In the genomic region with DNA sequence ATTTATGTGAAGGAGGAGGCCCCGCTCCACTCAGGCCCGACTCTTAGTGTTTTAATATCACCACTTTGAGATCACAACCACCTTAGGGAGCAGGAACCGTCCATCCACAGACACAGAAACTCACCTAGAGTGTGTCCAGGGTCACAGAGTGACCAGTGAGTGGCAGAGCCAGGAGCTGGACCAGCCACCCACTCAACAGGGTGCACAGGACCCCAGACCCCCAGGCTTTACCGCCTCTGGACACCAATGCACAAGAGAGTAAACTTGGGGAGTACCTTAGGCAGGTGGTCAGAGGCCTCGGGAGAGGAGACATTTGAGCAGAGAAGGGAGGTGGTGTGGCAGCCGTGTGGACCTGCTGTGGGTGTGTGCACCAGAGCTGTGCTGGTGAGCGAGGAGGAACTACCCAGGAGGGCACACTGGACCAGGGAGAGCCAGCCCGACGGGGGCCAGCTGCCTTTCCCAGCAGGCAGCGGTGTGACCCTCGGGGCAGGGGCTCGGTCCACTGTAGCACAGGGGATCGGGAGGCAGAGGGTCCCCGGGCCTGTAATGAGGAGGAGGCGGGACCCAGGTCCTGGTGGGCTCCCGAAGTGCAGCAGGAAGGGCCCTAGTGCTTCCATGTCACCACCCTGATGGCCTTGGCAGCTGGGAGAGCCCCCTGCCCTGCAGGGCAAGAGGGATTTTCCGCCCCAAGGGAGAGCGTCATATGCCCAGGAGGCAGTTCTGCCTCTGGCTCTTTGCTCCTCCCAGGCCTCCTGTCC, we compare ENCODE assay signal across 2 cellular contexts.
TF ChIP-seq lines count a peak whose summit lies in the region.

No MANE protein-coding gene starts in this region.

TF ChIP-seq in WTC11, 78 proteins besides CTCF, POLR2A, EP300 and RAD21:
- TF ChIP-seq, protein P1, sequence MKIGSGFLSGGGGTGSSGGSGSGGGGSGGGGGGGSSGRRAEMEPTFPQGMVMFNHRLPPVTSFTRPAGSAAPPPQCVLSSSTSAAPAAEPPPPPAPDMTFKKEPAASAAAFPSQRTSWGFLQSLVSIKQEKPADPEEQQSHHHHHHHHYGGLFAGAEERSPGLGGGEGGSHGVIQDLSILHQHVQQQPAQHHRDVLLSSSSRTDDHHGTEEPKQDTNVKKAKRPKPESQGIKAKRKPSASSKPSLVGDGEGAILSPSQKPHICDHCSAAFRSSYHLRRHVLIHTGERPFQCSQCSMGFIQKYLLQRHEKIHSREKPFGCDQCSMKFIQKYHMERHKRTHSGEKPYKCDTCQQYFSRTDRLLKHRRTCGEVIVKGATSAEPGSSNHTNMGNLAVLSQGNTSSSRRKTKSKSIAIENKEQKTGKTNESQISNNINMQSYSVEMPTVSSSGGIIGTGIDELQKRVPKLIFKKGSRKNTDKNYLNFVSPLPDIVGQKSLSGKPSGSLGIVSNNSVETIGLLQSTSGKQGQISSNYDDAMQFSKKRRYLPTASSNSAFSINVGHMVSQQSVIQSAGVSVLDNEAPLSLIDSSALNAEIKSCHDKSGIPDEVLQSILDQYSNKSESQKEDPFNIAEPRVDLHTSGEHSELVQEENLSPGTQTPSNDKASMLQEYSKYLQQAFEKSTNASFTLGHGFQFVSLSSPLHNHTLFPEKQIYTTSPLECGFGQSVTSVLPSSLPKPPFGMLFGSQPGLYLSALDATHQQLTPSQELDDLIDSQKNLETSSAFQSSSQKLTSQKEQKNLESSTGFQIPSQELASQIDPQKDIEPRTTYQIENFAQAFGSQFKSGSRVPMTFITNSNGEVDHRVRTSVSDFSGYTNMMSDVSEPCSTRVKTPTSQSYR (CRISPR knock-in tag; IDR thresholded peaks at IDR 0.05) = no peak

TF ChIP-seq in HepG2, 621 proteins besides CTCF, POLR2A, EP300 and RAD21:
- TF ChIP-seq, protein P2, sequence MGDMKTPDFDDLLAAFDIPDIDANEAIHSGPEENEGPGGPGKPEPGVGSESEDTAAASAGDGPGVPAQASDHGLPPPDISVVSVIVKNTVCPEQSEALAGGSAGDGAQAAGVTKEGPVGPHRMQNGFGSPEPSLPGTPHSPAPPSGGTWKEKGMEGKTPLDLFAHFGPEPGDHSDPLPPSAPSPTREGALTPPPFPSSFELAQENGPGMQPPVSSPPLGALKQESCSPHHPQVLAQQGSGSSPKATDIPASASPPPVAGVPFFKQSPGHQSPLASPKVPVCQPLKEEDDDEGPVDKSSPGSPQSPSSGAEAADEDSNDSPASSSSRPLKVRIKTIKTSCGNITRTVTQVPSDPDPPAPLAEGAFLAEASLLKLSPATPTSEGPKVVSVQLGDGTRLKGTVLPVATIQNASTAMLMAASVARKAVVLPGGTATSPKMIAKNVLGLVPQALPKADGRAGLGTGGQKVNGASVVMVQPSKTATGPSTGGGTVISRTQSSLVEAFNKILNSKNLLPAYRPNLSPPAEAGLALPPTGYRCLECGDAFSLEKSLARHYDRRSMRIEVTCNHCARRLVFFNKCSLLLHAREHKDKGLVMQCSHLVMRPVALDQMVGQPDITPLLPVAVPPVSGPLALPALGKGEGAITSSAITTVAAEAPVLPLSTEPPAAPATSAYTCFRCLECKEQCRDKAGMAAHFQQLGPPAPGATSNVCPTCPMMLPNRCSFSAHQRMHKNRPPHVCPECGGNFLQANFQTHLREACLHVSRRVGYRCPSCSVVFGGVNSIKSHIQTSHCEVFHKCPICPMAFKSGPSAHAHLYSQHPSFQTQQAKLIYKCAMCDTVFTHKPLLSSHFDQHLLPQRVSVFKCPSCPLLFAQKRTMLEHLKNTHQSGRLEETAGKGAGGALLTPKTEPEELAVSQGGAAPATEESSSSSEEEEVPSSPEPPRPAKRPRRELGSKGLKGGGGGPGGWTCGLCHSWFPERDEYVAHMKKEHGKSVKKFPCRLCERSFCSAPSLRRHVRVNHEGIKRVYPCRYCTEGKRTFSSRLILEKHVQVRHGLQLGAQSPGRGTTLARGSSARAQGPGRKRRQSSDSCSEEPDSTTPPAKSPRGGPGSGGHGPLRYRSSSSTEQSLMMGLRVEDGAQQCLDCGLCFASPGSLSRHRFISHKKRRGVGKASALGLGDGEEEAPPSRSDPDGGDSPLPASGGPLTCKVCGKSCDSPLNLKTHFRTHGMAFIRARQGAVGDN (CRISPR knock-in tag; IDR thresholded peaks at IDR 0.05) = peak; percentile 20; the same call in 1 of the 2 replicates
- no peak for TF ChIP-seq RBM39 (IDR thresholded peaks at IDR 0.05; ENCODE audit: low read depth, low read length, poor library complexity, severe bottlenecking)
TF ChIP-seq in HepG2: peak in this region for 1.
